In the genomic region with DNA sequence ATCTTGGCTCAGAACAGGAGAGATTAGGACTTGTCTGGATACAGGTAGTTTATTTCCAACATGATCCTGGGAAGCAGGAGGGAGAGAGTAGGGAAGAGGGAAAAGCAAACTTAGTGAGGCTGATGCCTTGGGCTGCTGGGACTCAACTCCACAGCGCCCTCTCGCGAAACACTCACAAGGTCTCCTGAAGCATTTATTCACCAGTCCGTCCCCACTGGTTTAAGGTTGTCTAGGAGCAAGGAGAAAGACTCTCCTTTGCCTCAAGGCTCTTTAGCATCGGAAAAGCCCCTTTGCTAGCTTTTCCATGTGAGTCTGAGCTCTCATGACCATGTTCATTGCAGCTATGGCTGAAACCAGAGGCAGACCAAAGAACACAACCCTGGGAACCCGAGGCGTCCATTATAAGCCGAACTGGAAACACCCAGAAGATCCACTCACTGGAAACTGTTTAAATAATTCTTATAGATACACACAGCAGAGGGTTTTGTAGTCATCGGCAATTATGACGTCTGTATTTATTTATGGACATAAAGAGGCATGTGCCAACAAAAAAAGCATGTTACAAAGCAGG, we compare ENCODE assay signal across 9 cellular contexts.
DNase-seq lines count a peak whose midpoint lies in the region; ATAC-seq and TF ChIP-seq lines count a peak whose summit lies in the region.
"Had no signal": no experiment of that assay in that cellular context is flagged by ENCODE, and none has a peak within 500 bp of the region (broad histone marks: within the 10 kb centered on the region; RNA-seq: fewer than 3 reads in every experiment).

No MANE protein-coding gene starts in this region.

- peaks cover 20% of the 10 kb centered on the region for H3K4me1 ChIP-seq in adipocyte (ENCODE audit: control insufficient read depth, insufficient read depth, low read length)
- H3K4me1 ChIP-seq in heart right ventricle, result peaks cover 0 to 8% (median 0%) of the 10 kb centered on the region in 9 donors

- H3K36me3 ChIP-seq in adipocyte (ENCODE audit: control insufficient read depth, insufficient read depth, low read length, severe bottlenecking), result no peaks in the 10 kb centered on the region
- H3K36me3 ChIP-seq in heart right ventricle, result no peaks in the 10 kb centered on the region

- H3K27ac Mint-ChIP-seq in progenitor cell of endocrine pancreas, result peak overlapping the region; percentile 89
- H3K27ac Mint-ChIP-seq: CD8-positive, alpha-beta memory T cell had no signal

- H3K4me3 Mint-ChIP-seq in progenitor cell of endocrine pancreas (ENCODE audit: low read depth), result no peak overlapping the region
- H3K4me3 Mint-ChIP-seq: CD8-positive, alpha-beta memory T cell had no signal

- H3K36me3 Mint-ChIP-seq in progenitor cell of endocrine pancreas (ENCODE audit: insufficient read depth), result no peaks in the 10 kb centered on the region

- H3K9me3 ChIP-seq in adipocyte (ENCODE audit: control insufficient read depth, low read length) (no peaks in the 10 kb centered on the region), heart right ventricle (no peaks in the 10 kb centered on the region)

- H3K9ac ChIP-seq in adipocyte (ENCODE audit: low read length), result peak overlapping the region; percentile 11

- peak; percentile 51 to 88 (median 72) for ATAC-seq in heart right ventricle
- ATAC-seq in GM19351 (IDR thresholded peaks at IDR 0.05; ENCODE audit: unreplicated experiment), result no peak
- no peak for ATAC-seq in HG02981 (IDR thresholded peaks at IDR 0.05; ENCODE audit: unreplicated experiment)

- WGBS in heart right ventricle, 2 donors, result 54 to 56% methylated on average over 10 of the region's 10 CpGs

- intact Hi-C loops in heart right ventricle (cut with DNase I), result loop anchor here in 5 of 10 donors (2.0 to 10.0 kb wide), 4 partner anchors 172 to 612 kb away; no protein-coding TSS in a partner anchor

- H3K4me3 ChIP-seq in adipocyte (ENCODE audit: low read length), result peak overlapping the region; percentile 59
- no peak overlapping the region for H3K4me3 ChIP-seq in heart right ventricle

- H3K27me3 ChIP-seq in adipocyte (replicated peaks; ENCODE audit: control insufficient read depth, insufficient read depth, low read length) (no peaks in the 10 kb centered on the region), heart right ventricle (no peaks in the 10 kb centered on the region)

- peaks cover 5% of the 10 kb centered on the region for H3K27me3 Mint-ChIP-seq in progenitor cell of endocrine pancreas

- no peak overlapping the region for H3K27ac ChIP-seq in heart right ventricle

- DNase-seq in NK-92 treated with Interleukin-12 subunit alpha and Interleukin-12 subunit beta, amount 100 ng/mL, for 24 hours (lab: John Stamatoyannopoulos, UW), result peak; percentile 18
- DNase-seq in NK-92 (lab: John Stamatoyannopoulos, UW; ENCODE audit: unreplicated experiment) (no peak), NCI-H510A (lab: John Stamatoyannopoulos, UW) (peak; percentile 18), adipocyte (ENCODE audit: low read depth) (peak; percentile 82), heart right ventricle (peak; percentile 57 to 70), progenitor cell of endocrine pancreas (ENCODE audit: low spot score, unreplicated experiment) (peak; percentile 62)

- peak in 8 of 9 donors; percentile 20 to 71 (median 64) for TF ChIP-seq CTCF in heart right ventricle (IDR thresholded peaks at IDR 0.05)
- TF ChIP-seq CTCF in progenitor cell of endocrine pancreas (IDR thresholded peaks at IDR 0.05; ENCODE audit: unreplicated experiment), result peak; percentile 85

- H3K4me1 Mint-ChIP-seq in progenitor cell of endocrine pancreas (ENCODE audit: low read depth), result peaks cover 36% of the 10 kb centered on the region
- H3K4me1 Mint-ChIP-seq: CD8-positive, alpha-beta memory T cell had no signal

- no peaks in the 10 kb centered on the region for H3K9me3 Mint-ChIP-seq in progenitor cell of endocrine pancreas (ENCODE audit: low read depth)
- H3K9me3 Mint-ChIP-seq: CD8-positive, alpha-beta memory T cell had no signal

Comparison
In these comparisons a context has a peak if more than half of its experiments do, and no peak if none do; other contexts are left out.
1. ATAC-seq: peak in heart right ventricle (8 of 8); none in GM19351 (single experiment) and HG02981 (single experiment).